ENCODE assay signal across 8 cellular contexts in the genomic region with DNA sequence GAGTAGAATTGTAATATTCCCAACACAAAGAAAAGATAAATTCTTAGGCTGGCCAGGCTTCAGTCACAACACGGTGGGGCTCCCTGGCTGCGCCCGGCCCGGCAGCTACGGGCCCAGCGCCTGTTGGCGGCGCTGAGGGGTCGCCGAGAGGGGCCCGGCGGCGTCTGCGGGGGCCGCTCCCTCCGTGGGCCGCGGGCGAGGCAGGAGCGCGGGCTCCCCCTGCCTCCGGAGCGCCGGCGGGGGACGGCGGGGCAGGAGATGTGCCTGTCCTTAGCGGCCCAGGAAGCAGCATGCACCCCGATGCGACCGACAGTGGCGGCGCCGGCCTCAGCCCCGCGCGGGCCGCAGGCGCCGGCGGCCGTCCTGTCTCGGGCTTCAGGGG.
A peak's percentile ranks its signal among the peaks of the same experiment; 100 is the strongest.
DNase-seq lines count a peak whose midpoint lies in the region; ATAC-seq, FAIRE-seq and TF ChIP-seq lines count a peak whose summit lies in the region.
"Not testable (repeated sequence)": the region's sequence is repeated elsewhere in the genome, so short reads cannot be mapped to it uniquely, and the experiment has no call there.

No MANE protein-coding gene starts in this region.

- H3K27me3 ChIP-seq in CD4-positive, alpha-beta T cell (ENCODE audit: control insufficient read depth, insufficient read depth, low read length); endothelial cell of umbilical vein (ENCODE audit: control insufficient read depth in 2 of 2, insufficient read depth in 2 of 2, low read length in 2 of 2); lower lobe of right lung (ENCODE audit: low read depth): not testable (repeated sequence)

- H3K4me3 Mint-ChIP-seq in CD4-positive, alpha-beta T cell: peak overlapping the region; percentile 76
- peak overlapping the region; percentile 42 for H3K4me3 Mint-ChIP-seq in activated T-cell treated with anti-CD3 and anti-CD28 coated beads, Interleukin-2, amount 50 U/mL, for 24 hours

- H3K9me3 ChIP-seq in CD4-positive, alpha-beta T cell (ENCODE audit: control insufficient read depth, low read length); endothelial cell of umbilical vein (replicated peaks; ENCODE audit: control insufficient read depth, insufficient read depth, low read length); lower lobe of right lung: not testable (repeated sequence)

- CTCF ChIA-PET in CD4-positive, alpha-beta T cell (lab: Charles Lee): interaction anchor here (1.4 kb wide), 1 partner anchor 60 kb away, joined by 4 read pairs; no protein-coding TSS in a partner anchor
- CTCF ChIA-PET in endothelial cell of umbilical vein (lab: Charles Lee): interaction anchor here (1.0 to 2.8 kb wide), 6 partner anchors 18 to 98 kb away, joined by 3 to 10 read pairs (median 4); no protein-coding TSS in a partner anchor

- peak overlapping the region; percentile 43 for H3K27ac Mint-ChIP-seq in CD4-positive, alpha-beta T cell
- H3K27ac Mint-ChIP-seq in activated T-cell treated with anti-CD3 and anti-CD28 coated beads, Interleukin-2, amount 50 U/mL, for 24 hours: peak overlapping the region; percentile 82

- not testable (repeated sequence) for H3K4me1 ChIP-seq in endothelial cell of umbilical vein (ENCODE audit: control insufficient read depth, extremely low read depth, insufficient read depth, low read length); lower lobe of right lung

- not testable (repeated sequence) for TF ChIP-seq CTCF in CD4-positive, alpha-beta T cell (IDR thresholded peaks at IDR 0.05)
- peak in 1 of 2 donors; percentile 15 for TF ChIP-seq CTCF in endothelial cell of umbilical vein (IDR thresholded peaks at IDR 0.05; ENCODE audit: extremely low read depth in 1 of 2, insufficient read depth in 1 of 2, low read depth in 1 of 2, low read length in 2 of 2)
- peak; percentile 26 for TF ChIP-seq CTCF in lower lobe of right lung (IDR thresholded peaks at IDR 0.05)

- not testable (repeated sequence) for BruUV-seq in endothelial cell of umbilical vein (replicated peaks; lab: Mats Ljungman, UMichigan)

- H3K9me3 Mint-ChIP-seq in CD4-positive, alpha-beta T cell; activated T-cell treated with anti-CD3 and anti-CD28 coated beads, Interleukin-2, amount 50 U/mL, for 24 hours: not testable (repeated sequence)

- not testable (repeated sequence) for H3K27me3 Mint-ChIP-seq in CD4-positive, alpha-beta T cell; activated T-cell treated with anti-CD3 and anti-CD28 coated beads, Interleukin-2, amount 50 U/mL, for 24 hours

- peak; percentile 70 for FAIRE-seq in endothelial cell of umbilical vein (lab: Jason Lieb, UNC)

- H3K4me1 Mint-ChIP-seq in CD4-positive, alpha-beta T cell (ENCODE audit: low read depth): peaks cover 15% of the 10 kb centered on the region
- peaks cover 21% of the 10 kb centered on the region for H3K4me1 Mint-ChIP-seq in activated T-cell treated with anti-CD3 and anti-CD28 coated beads, Interleukin-2, amount 50 U/mL, for 24 hours (ENCODE audit: low read depth)

- intact Hi-C loops in CD4-positive, alpha-beta T cell (cut with DNase I, micrococcal nuclease); lower lobe of right lung (cut with DNase I): not testable (repeated sequence)
- intact Hi-C loops in endothelial cell of umbilical vein (cut with micrococcal nuclease): loop anchor here (2.0 to 5.0 kb wide), 2 partner anchors 53 to 96 kb away; no protein-coding TSS in a partner anchor

- H3K79me2 ChIP-seq in endothelial cell of umbilical vein (ENCODE audit: control insufficient read depth, insufficient read depth, low read length): not testable (repeated sequence)

- not testable (repeated sequence) for H3K36me3 Mint-ChIP-seq in CD4-positive, alpha-beta T cell (ENCODE audit: low read depth); activated T-cell treated with anti-CD3 and anti-CD28 coated beads, Interleukin-2, amount 50 U/mL, for 24 hours (ENCODE audit: low read depth)

- peak in 5 of 10 experiments; percentile 3 to 24 (median 9) for DNase-seq in CD4-positive, alpha-beta T cell
- DNase-seq in NCI-H82 treated with DMSO at 0.1 percent for 48 hours (lab: John Stamatoyannopoulos, UW; ENCODE audit: unreplicated experiment) (peak; percentile 17), endothelial cell of umbilical vein (ENCODE audit: low read depth, low spot score) (peak; percentile 7)
- DNase-seq in activated T-cell treated with anti-CD3 and anti-CD28 coated beads, Interleukin-2, amount 50 U/mL, for 24 hours: peak; percentile 71
- not testable (repeated sequence) for DNase-seq in lower lobe of right lung
- DNase-seq in stimulated activated CD4-positive, alpha-beta T cell treated with anti-CD3 and anti-CD28 coated beads, Interleukin-15, amount 100 ng/mL, for 24 hours: peak; percentile 39

- not testable (repeated sequence) for H3K27ac ChIP-seq in CD4-positive, alpha-beta T cell (ENCODE audit: low read depth, low read length); endothelial cell of umbilical vein (ENCODE audit: insufficient read depth, low read depth, low read length); lower lobe of right lung

- H3K9me1 ChIP-seq in endothelial cell of umbilical vein (replicated peaks; ENCODE audit: control insufficient read depth, extremely low read depth, insufficient read depth, low read length): not testable (repeated sequence)

- dilution Hi-C loops in endothelial cell of umbilical vein (cut with MboI; ENCODE audit: extremely low pct_ligation_motif_present, low sequenced_read_pairs): not testable (repeated sequence)

- ATAC-seq in CD4-positive, alpha-beta T cell (ENCODE audit: poor library complexity): peak; percentile 39
- peak; percentile 64 for ATAC-seq in GM19463 (IDR thresholded peaks at IDR 0.05; ENCODE audit: unreplicated experiment)
- peak; percentile 59 for ATAC-seq in HG03108 (IDR thresholded peaks at IDR 0.05; ENCODE audit: unreplicated experiment)
- ATAC-seq in lower lobe of right lung: peak; percentile 78 to 84

- H4K20me1 ChIP-seq in endothelial cell of umbilical vein (replicated peaks; ENCODE audit: control insufficient read depth, extremely low read depth, insufficient read depth, low read length): not testable (repeated sequence)

- not testable (repeated sequence) for H3K36me3 ChIP-seq in endothelial cell of umbilical vein (ENCODE audit: control insufficient read depth in 2 of 2, extremely low read depth in 1 of 2, insufficient read depth in 2 of 2, low read length in 2 of 2); lower lobe of right lung

- H2AFZ ChIP-seq in endothelial cell of umbilical vein (ENCODE audit: low read depth, low read length): peak overlapping the region; percentile 33

- TF ChIP-seq POLR2A in endothelial cell of umbilical vein (IDR thresholded peaks at IDR 0.05; ENCODE audit: low read depth, low read length): not testable (repeated sequence)

- peak overlapping the region in 1 of 3 experiments; percentile 19 for H3K4me3 ChIP-seq in endothelial cell of umbilical vein (replicated peaks in 1 of 3; ENCODE audit: insufficient read depth in 1 of 3, low read depth in 1 of 3, low read length in 3 of 3)
- H3K4me3 ChIP-seq in lower lobe of right lung: peak overlapping the region; percentile 45

- peak overlapping the region; percentile 23 for H3K9ac ChIP-seq in endothelial cell of umbilical vein (replicated peaks; ENCODE audit: extremely low read depth, insufficient read depth, low read length)

- H3K4me2 ChIP-seq in endothelial cell of umbilical vein (ENCODE audit: insufficient read depth, low read length): peak overlapping the region; percentile 51

- POLR2A ChIA-PET in CD4-positive, alpha-beta T cell (lab: Charles Lee): interaction anchor here (1.3 to 2.0 kb wide), 3 partner anchors 34 to 162 kb away, joined by 3 to 6 read pairs (median 5); a partner anchor contains a TSS
- POLR2A ChIA-PET in endothelial cell of umbilical vein (lab: Charles Lee): not testable (repeated sequence)
